ENCODE assay signal across 10 cellular contexts in the genomic region with DNA sequence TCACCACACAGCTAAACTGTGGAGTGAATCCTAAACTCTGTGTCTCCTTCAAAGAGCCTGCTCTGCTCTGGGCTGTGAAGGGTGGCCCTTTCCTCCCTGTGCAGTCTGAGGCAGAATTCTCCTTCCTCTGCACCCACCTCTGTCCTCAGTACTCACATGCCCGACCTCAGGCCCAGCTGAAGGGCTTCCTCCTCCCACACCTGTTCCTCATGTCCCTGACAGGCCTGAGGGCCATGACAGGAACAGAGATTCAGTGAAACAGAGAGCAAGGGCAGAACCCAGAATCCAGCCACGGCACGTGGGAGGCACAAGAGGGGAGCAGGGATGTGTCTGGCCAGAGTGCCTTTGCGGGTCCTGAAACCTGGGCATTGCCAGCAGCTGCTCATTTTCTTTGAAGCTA. TPM values are rescaled to one million over a fixed set of nuclear protein-coding genes. Genes with fewer than 3 reads are reported as not detected.
DNase-seq lines count a peak whose midpoint lies in the region; ATAC-seq and TF ChIP-seq lines count a peak whose summit lies in the region.
"Had no signal": no experiment of that assay in that cellular context is flagged by ENCODE, and none has a peak within 500 bp of the region (broad histone marks: within the 10 kb centered on the region; RNA-seq: fewer than 3 reads in every experiment).

No MANE protein-coding gene starts in this region.

- peak overlapping the region in 2 of 4 donors; percentile 47 to 58 for H3K27ac ChIP-seq in upper lobe of left lung

- peak overlapping the region; percentile 38 for H3K27ac Mint-ChIP-seq in neural crest cell (ENCODE audit: unreplicated experiment)
- no peak overlapping the region for H3K27ac Mint-ChIP-seq in endothelial cell (ENCODE audit: unreplicated experiment)

- peaks cover 35 to 66% (median 57%) of the 10 kb centered on the region in 4 donors for H3K4me1 ChIP-seq in upper lobe of left lung

- no peak overlapping the region for H3K4me3 ChIP-seq in upper lobe of left lung

- TF ChIP-seq CTCF in neural crest cell (conservative IDR thresholded peaks at IDR 0.05): no peak
- no peak for TF ChIP-seq CTCF in endothelial cell (IDR thresholded peaks at IDR 0.05; ENCODE audit: unreplicated experiment)
- no peak for TF ChIP-seq CTCF in upper lobe of left lung (IDR thresholded peaks at IDR 0.05)

- ATAC-seq in GM18517 (IDR thresholded peaks at IDR 0.05; ENCODE audit: unreplicated experiment) (peak; percentile 54), GM21723 (IDR thresholded peaks at IDR 0.05; ENCODE audit: unreplicated experiment) (peak; percentile 69), HG03571 (IDR thresholded peaks at IDR 0.05; ENCODE audit: unreplicated experiment) (peak; percentile 59), upper lobe of left lung (ENCODE audit: low FRiP score in 2 of 2) (no peak)
- ATAC-seq: esophagus mucosa had no signal

- no peak for TF ChIP-seq POLR2A in upper lobe of left lung (IDR thresholded peaks at IDR 0.05)

- peaks cover 20% of the 10 kb centered on the region for H3K36me3 Mint-ChIP-seq in neural crest cell (ENCODE audit: low read depth)
- H3K36me3 Mint-ChIP-seq in endothelial cell (ENCODE audit: low read depth, unreplicated experiment): peaks cover 12% of the 10 kb centered on the region

- H3K4me3 Mint-ChIP-seq in neural crest cell: no peak overlapping the region
- no peak overlapping the region for H3K4me3 Mint-ChIP-seq in endothelial cell (ENCODE audit: unreplicated experiment)

- TF ChIP-seq EP300 in upper lobe of left lung (IDR thresholded peaks at IDR 0.05): no peak

- H3K27me3 Mint-ChIP-seq in neural crest cell (ENCODE audit: low read depth) (no peaks in the 10 kb centered on the region), endothelial cell (ENCODE audit: unreplicated experiment) (no peaks in the 10 kb centered on the region)

- DNase-seq in neural crest cell (ENCODE audit: low read depth, low spot score) (no peak), NCI-H446 treated with DMSO at 0.1 percent for 48 hours (lab: John Stamatoyannopoulos, UW) (no peak), endothelial cell (ENCODE audit: low spot score) (no peak), upper lobe of left lung (no peak), middle frontal gyrus (ENCODE audit: extremely low spot score, low spot score) (no peak)
- DNase-seq: NCI-H1694 had no signal

- H3K4me1 Mint-ChIP-seq in neural crest cell (peaks cover 53% of the 10 kb centered on the region), endothelial cell (ENCODE audit: unreplicated experiment) (peaks cover 38% of the 10 kb centered on the region)

- whole genome bisulfite sequencing in upper lobe of left lung, 2 donors: 67 to 82% methylated on average over 3 to 4 of the region's 4 CpGs

- H3K27me3 ChIP-seq in upper lobe of left lung: no peaks in the 10 kb centered on the region

- H3K9me3 ChIP-seq in upper lobe of left lung: no peaks in the 10 kb centered on the region

- H3K36me3 ChIP-seq in upper lobe of left lung: no peaks in the 10 kb centered on the region

- H3K9me3 Mint-ChIP-seq in neural crest cell: no peaks in the 10 kb centered on the region
- H3K9me3 Mint-ChIP-seq in endothelial cell (ENCODE audit: unreplicated experiment): no peaks in the 10 kb centered on the region

RNA-seq across cellular contexts. Expression of a gene that starts 13.9 kb away (rescaled TPM):
- total RNA-seq in neural crest cell: 51.1 and 51.9 TPM in 2 replicates
- 50.6 TPM for total RNA-seq in endothelial cell (ENCODE audit: unreplicated experiment)
- 10 to 100 TPM; 26.9 to 73.5 (median 34.2) TPM for total RNA-seq in upper lobe of left lung

Comparison
In these comparisons a context has a peak if more than half of its experiments do, and no peak if none do; other contexts are left out.
1. ATAC-seq: peak in GM18517 (single experiment), GM21723 (single experiment) and HG03571 (single experiment); none in upper lobe of left lung (0 of 2).